Comparison of ENCODE assay signal across 16 cellular contexts in genomic region chr16:50505714-50506542, GRCh38. TPM values are rescaled to one million over a fixed set of nuclear protein-coding genes. Genes with fewer than 3 reads are reported as not detected.
DNase-seq lines count a peak whose midpoint lies in the region; TF ChIP-seq lines count a peak whose summit lies in the region.
"Had no signal": no experiment of that assay in that cellular context is flagged by ENCODE, and none has a peak within 500 bp of the region (broad histone marks: within the 10 kb centered on the region; RNA-seq: fewer than 3 reads in every experiment).

No MANE protein-coding gene starts in this region.

- no peak overlapping the region for H3K27ac Mint-ChIP-seq in osteocyte (ENCODE audit: unreplicated experiment)
- H3K27ac Mint-ChIP-seq: activated T-helper 1 cell treated with anti-CD3 and anti-CD28 coated beads, Interleukin-12 subunit alpha, Interleukin-12 subunit beta, Interleukin-2, Interleukin-4 antibody, amounts not matched to agents 30 ng/mL and 10 ng/mL and 1 ng/mL, durations not matched to agents 14 hours and 24 hours and 36 hours; stimulated activated naive CD8-positive, alpha-beta T cell treated with anti-CD3 and anti-CD28 coated beads, Interleukin-15, Interleukin-2, amounts not matched to agents 100 ng/mL and 50 ng/mL, for 24 hours had no signal

- no peak for TF ChIP-seq CTCF in osteocyte (IDR thresholded peaks at IDR 0.05)

- H3K27me3 Mint-ChIP-seq in osteocyte (ENCODE audit: unreplicated experiment), result peaks cover 11% of the 10 kb centered on the region

- no peaks in the 10 kb centered on the region for H3K36me3 Mint-ChIP-seq in osteocyte (ENCODE audit: unreplicated experiment)
- H3K36me3 Mint-ChIP-seq: CD8-positive, alpha-beta memory T cell had no signal

- no peak overlapping the region for H3K4me3 Mint-ChIP-seq in osteocyte (ENCODE audit: unreplicated experiment)
- H3K4me3 Mint-ChIP-seq: activated T-helper 1 cell treated with anti-CD3 and anti-CD28 coated beads, Interleukin-12 subunit alpha, Interleukin-12 subunit beta, Interleukin-2, Interleukin-4 antibody, amounts not matched to agents 30 ng/mL and 10 ng/mL and 1 ng/mL, durations not matched to agents 14 hours and 24 hours and 36 hours; CD8-positive, alpha-beta memory T cell; stimulated activated naive CD8-positive, alpha-beta T cell treated with anti-CD3 and anti-CD28 coated beads, Interleukin-15, Interleukin-2, amounts not matched to agents 100 ng/mL and 50 ng/mL, for 24 hours had no signal

- peaks cover 4% of the 10 kb centered on the region for H3K4me1 Mint-ChIP-seq in osteocyte (ENCODE audit: unreplicated experiment)

- H3K9me3 Mint-ChIP-seq in osteocyte (ENCODE audit: unreplicated experiment), result no peaks in the 10 kb centered on the region
- H3K9me3 Mint-ChIP-seq: activated T-helper 1 cell treated with anti-CD3 and anti-CD28 coated beads, Interleukin-12 subunit alpha, Interleukin-12 subunit beta, Interleukin-2, Interleukin-4 antibody, amounts not matched to agents 30 ng/mL and 10 ng/mL and 1 ng/mL, durations not matched to agents 14 hours and 24 hours and 36 hours; CD8-positive, alpha-beta memory T cell; stimulated activated naive CD8-positive, alpha-beta T cell treated with anti-CD3 and anti-CD28 coated beads, Interleukin-15, Interleukin-2, amounts not matched to agents 100 ng/mL and 50 ng/mL, for 24 hours had no signal

- DNase-seq in NCI-H2227 (lab: John Stamatoyannopoulos, UW; ENCODE audit: unreplicated experiment), result peak; percentile 9
- DNase-seq in NCI-H2227 treated with DMSO at 0.1 percent for 48 hours (lab: John Stamatoyannopoulos, UW), result no peak
- peak; percentile 51 to 53 for DNase-seq in NCI-H187 (lab: John Stamatoyannopoulos, UW)
- DNase-seq in SW480 (ENCODE audit: low spot score), result peak; percentile 57
- DNase-seq in osteocyte (ENCODE audit: extremely low spot score, unreplicated experiment), result peak; percentile 79
- DNase-seq in NCI-H2081 treated with DMSO at 0.1 percent for 48 hours (lab: John Stamatoyannopoulos, UW), result no peak
- no peak for DNase-seq in HuH-7.5 (ENCODE audit: low spot score)
- DNase-seq in amygdala (lab: John Stamatoyannopoulos, UW), result no peak
- DNase-seq: ACHN; activated CD4-positive, alpha-beta T cell treated with anti-CD3 and anti-CD28 coated beads, Interleukin-2, amount 50 U/mL, for 4 hours; CD8-positive, alpha-beta memory T cell; left ventricle myocardium inferior; NCI-H446; upper lobe of right lung had no signal

RNA-seq across cellular contexts. Expression of gene NKD1, which starts 42.3 kb away (rescaled TPM):
- total RNA-seq in osteocyte, result 0.43 and 0.63 TPM in 2 replicates

Comparison
In these comparisons a context has a peak if more than half of its experiments do, and no peak if none do; other contexts are left out.
1. DNase-seq: peak in NCI-H2227 (single experiment), NCI-H187 (2 of 2), SW480 (single experiment) and osteocyte (single experiment); none in NCI-H2227 treated with DMSO at 0.1 percent for 48 hours (single experiment), NCI-H2081 treated with DMSO at 0.1 percent for 48 hours (single experiment), HuH-7.5 (single experiment) and amygdala (0 of 56).